In genomic region chr3:130243808-130244207, GRCh38 we compare ENCODE assay signal across 4 cellular contexts.
"Had no signal": no experiment of that assay in that cellular context is flagged by ENCODE, and none has a peak within 500 bp of the region (broad histone marks: within the 10 kb centered on the region; RNA-seq: fewer than 3 reads in every experiment).

No MANE protein-coding gene starts in this region.

- DNase-seq: IMR-90 had no signal

- H3K27ac ChIP-seq: HL-60 had no signal

- H3K4me3 ChIP-seq: K562 had no signal

- ATAC-seq: HepG2 had no signal
